In the genomic region with DNA sequence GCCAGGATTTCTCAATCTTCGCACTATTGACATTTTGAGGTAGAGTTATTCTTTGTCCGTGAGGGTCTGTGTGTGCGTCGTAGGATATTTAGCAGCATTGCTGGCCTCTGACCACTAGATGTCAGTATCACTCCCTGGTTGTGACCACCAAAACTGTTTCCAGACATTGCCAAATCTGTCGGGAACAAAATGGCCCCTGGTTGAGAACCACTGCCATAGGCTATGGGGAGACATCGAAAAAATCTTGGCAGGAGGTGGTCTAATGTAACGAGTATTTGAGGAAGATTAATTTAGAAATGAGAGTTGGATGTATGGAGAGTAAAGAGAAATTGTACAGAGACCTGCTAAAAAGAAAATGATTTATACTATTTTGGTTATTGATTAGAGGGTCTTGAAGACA, we compare ENCODE assay signal across 8 cellular contexts.
DNase-seq lines count a peak whose midpoint lies in the region; ATAC-seq and TF ChIP-seq lines count a peak whose summit lies in the region.

No MANE protein-coding gene starts in this region.

- peaks cover 13% of the 10 kb centered on the region for H3K9me3 Mint-ChIP-seq in mesothelial cell of epicardium
- H3K9me3 Mint-ChIP-seq in stimulated activated naive B cell treated with anti-CD40 and anti-IgM and Interleukin-4, amounts not matched to agents 10 μg/mL and 1 μg/mL and 100 μg/mL, for 72 hours, result no peaks in the 10 kb centered on the region

- H3K4me1 ChIP-seq in endocrine pancreas (ENCODE audit: control insufficient read depth, insufficient read depth, low read length) (no peaks in the 10 kb centered on the region), suprapubic skin (no peaks in the 10 kb centered on the region)

- H3K27ac ChIP-seq in suprapubic skin, result no peak overlapping the region

- peak; percentile 51 for DNase-seq in COLO829 (ENCODE audit: low spot score)
- peak; percentile 29 for DNase-seq in NCI-H2029 (lab: John Stamatoyannopoulos, UW)
- DNase-seq in activated CD4-positive, alpha-beta T cell treated with anti-CD3 and anti-CD28 coated beads for 48 hours, result peak; percentile 40
- DNase-seq in mesothelial cell of epicardium (ENCODE audit: low spot score in 2 of 2, unreplicated experiment in 2 of 2), result peak in 1 of 2 experiments; percentile 44
- peak; percentile 21 for DNase-seq in stimulated activated naive B cell treated with anti-CD40 and anti-IgM and Interleukin-4, amounts not matched to agents 10 μg/mL and 1 μg/mL and 100 μg/mL, for 72 hours
- no peak for DNase-seq in suprapubic skin (ENCODE audit: low spot score in 2 of 2)

- peak; percentile 49 for ATAC-seq in GM21423 (IDR thresholded peaks at IDR 0.05; ENCODE audit: unreplicated experiment)
- ATAC-seq in stimulated activated naive B cell treated with anti-CD40 and anti-IgM and Interleukin-4, amounts not matched to agents 10 μg/mL and 1 μg/mL and 100 μg/mL, for 72 hours (replicated peaks), result peak; percentile 48 to 73

- no peak for TF ChIP-seq POLR2A in suprapubic skin (IDR thresholded peaks at IDR 0.05)

- peaks cover 3% of the 10 kb centered on the region for H3K4me1 Mint-ChIP-seq in mesothelial cell of epicardium
- peaks cover 3 to 8% of the 10 kb centered on the region in 2 donors for H3K4me1 Mint-ChIP-seq in stimulated activated naive B cell treated with anti-CD40 and anti-IgM and Interleukin-4, amounts not matched to agents 10 μg/mL and 1 μg/mL and 100 μg/mL, for 72 hours

- peaks cover 18% of the 10 kb centered on the region for H3K36me3 Mint-ChIP-seq in mesothelial cell of epicardium
- peaks cover 4 to 9% of the 10 kb centered on the region in 2 donors for H3K36me3 Mint-ChIP-seq in stimulated activated naive B cell treated with anti-CD40 and anti-IgM and Interleukin-4, amounts not matched to agents 10 μg/mL and 1 μg/mL and 100 μg/mL, for 72 hours

- no peak overlapping the region for H3K9ac ChIP-seq in endocrine pancreas (ENCODE audit: control insufficient read depth, insufficient read depth, low read length)

- H3K9me3 ChIP-seq in endocrine pancreas (ENCODE audit: control insufficient read depth, low read length), result no peaks in the 10 kb centered on the region
- no peaks in the 10 kb centered on the region for H3K9me3 ChIP-seq in suprapubic skin

- TF ChIP-seq EP300 in suprapubic skin (IDR thresholded peaks at IDR 0.05), result no peak

- peak overlapping the region; percentile 29 for H3K4me3 ChIP-seq in endocrine pancreas (ENCODE audit: control insufficient read depth, insufficient read depth, low read length)
- H3K4me3 ChIP-seq in suprapubic skin, result no peak overlapping the region

- H3K36me3 ChIP-seq in endocrine pancreas (ENCODE audit: control insufficient read depth, insufficient read depth, low read length) (no peaks in the 10 kb centered on the region), suprapubic skin (no peaks in the 10 kb centered on the region)

- TF ChIP-seq CTCF in mesothelial cell of epicardium (IDR thresholded peaks at IDR 0.05; ENCODE audit: unreplicated experiment) (peak; percentile 54), suprapubic skin (IDR thresholded peaks at IDR 0.05) (peak in 1 of 2 donors; percentile 56)

- whole genome bisulfite sequencing in suprapubic skin, result 19% methylated on average over 7 of the region's 7 CpGs

- H3K27ac Mint-ChIP-seq in mesothelial cell of epicardium, result no peak overlapping the region
- H3K27ac Mint-ChIP-seq in stimulated activated naive B cell treated with anti-CD40 and anti-IgM and Interleukin-4, amounts not matched to agents 10 μg/mL and 1 μg/mL and 100 μg/mL, for 72 hours, result no peak overlapping the region

- no peaks in the 10 kb centered on the region for H3K27me3 Mint-ChIP-seq in mesothelial cell of epicardium (ENCODE audit: low read depth)
- H3K27me3 Mint-ChIP-seq in stimulated activated naive B cell treated with anti-CD40 and anti-IgM and Interleukin-4, amounts not matched to agents 10 μg/mL and 1 μg/mL and 100 μg/mL, for 72 hours, result no peaks in the 10 kb centered on the region

- H3K4me3 Mint-ChIP-seq in mesothelial cell of epicardium, result no peak overlapping the region
- H3K4me3 Mint-ChIP-seq in stimulated activated naive B cell treated with anti-CD40 and anti-IgM and Interleukin-4, amounts not matched to agents 10 μg/mL and 1 μg/mL and 100 μg/mL, for 72 hours, result no peak overlapping the region

- no peaks in the 10 kb centered on the region for H3K27me3 ChIP-seq in endocrine pancreas (ENCODE audit: control insufficient read depth, insufficient read depth, low read length)
- no peaks in the 10 kb centered on the region for H3K27me3 ChIP-seq in suprapubic skin

Comparison
In these comparisons a context has a peak if more than half of its experiments do, and no peak if none do; other contexts are left out.
1. DNase-seq: peak in COLO829 (single experiment), NCI-H2029 (single experiment), activated CD4-positive, alpha-beta T cell treated with anti-CD3 and anti-CD28 coated beads for 48 hours (single experiment) and stimulated activated naive B cell treated with anti-CD40 and anti-IgM and Interleukin-4, amounts not matched to agents 10 μg/mL and 1 μg/mL and 100 μg/mL, for 72 hours (single experiment); none in suprapubic skin (0 of 2).